In the genomic region with DNA sequence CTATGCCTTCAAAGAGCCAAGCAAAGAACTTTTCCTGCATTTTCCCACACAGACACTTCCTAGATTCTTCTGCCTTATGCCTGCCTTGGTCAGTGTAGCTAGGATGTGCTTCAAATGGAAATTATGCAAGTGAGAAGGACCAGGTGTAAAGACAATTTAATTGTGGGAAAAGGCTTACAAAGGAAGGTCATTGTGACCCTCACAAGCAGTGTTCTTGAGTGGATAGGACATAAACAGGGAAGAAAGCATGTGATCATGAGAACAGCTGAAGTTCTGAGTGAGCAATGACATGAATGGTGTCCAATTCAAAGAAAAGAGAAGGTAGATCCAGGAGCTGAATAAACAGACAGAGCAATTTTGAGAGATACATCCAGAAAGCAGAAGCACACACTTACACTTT, we compare ENCODE assay signal across 28 cellular contexts. TPM values are rescaled to one million over a fixed set of nuclear protein-coding genes. Genes with fewer than 3 reads are reported as not detected.
"Had no signal": no experiment of that assay in that cellular context is flagged by ENCODE, and none has a peak within 500 bp of the region (broad histone marks: within the 10 kb centered on the region; RNA-seq: fewer than 3 reads in every experiment).

No MANE protein-coding gene starts in this region.

- H3K4me3 ChIP-seq: K562, MG63 had no signal

- DNase-seq: MG63; MV-4-11; NCI-H1048; NCI-H1105; NCI-H1417; NCI-H1436 treated with DMSO at 0.1 percent for 48 hours; NCI-H1694 treated with DMSO at 0.1 percent for 48 hours; NCI-H1930; NCI-H2081; NCI-H2107; NCI-H2227 treated with DMSO at 0.1 percent for 48 hours; NCI-H524; NCI-H526 treated with DMSO at 0.1 percent for 48 hours; NCI-H748 treated with DMSO at 0.1 percent for 48 hours; NK-92 treated with Interleukin-12 subunit alpha and Interleukin-12 subunit beta, amount 100 ng/mL, for 24 hours; PC-3; SHP77; SK-N-SH; SW 1271; T-cell had no signal

- H3K4me2 ChIP-seq: KMS-11, SK-N-SH had no signal

- H3K36me3 Mint-ChIP-seq: IgD-negative memory B cell, T-cell had no signal

- H3K27me3 ChIP-seq: MG63 had no signal

- H3K27ac ChIP-seq: HL-60, KMS-11, RWPE1 had no signal

- H3K36me3 ChIP-seq: MG63 had no signal

- H3K9ac ChIP-seq: KMS-11, SK-N-SH had no signal

- H3K9me3 ChIP-seq: MG63, SK-N-SH had no signal

- H3K4me1 Mint-ChIP-seq: T-cell had no signal

- H3K27ac Mint-ChIP-seq: IgD-negative memory B cell, T-cell had no signal

- H3K4me3 Mint-ChIP-seq: IgD-negative memory B cell, T-cell had no signal

RNA-seq across cellular contexts. Expression of a gene that starts 1.3 kb away (rescaled TPM):
- total RNA-seq: K562, NCI-H460, OCI-LY7, PC-3, SK-MEL-5, T-cell had no signal
- polyA plus RNA-seq: IgD-negative memory B cell, K562, SK-N-SH had no signal

RNA-seq across cellular contexts. Expression of a gene that starts 52.7 kb away (rescaled TPM):
- total RNA-seq: K562, NCI-H460, OCI-LY7, PC-3, SK-MEL-5, T-cell had no signal
- polyA plus RNA-seq: IgD-negative memory B cell, K562, SK-N-SH had no signal
